1 cellular context compared by ENCODE assay signal in the genomic region with DNA sequence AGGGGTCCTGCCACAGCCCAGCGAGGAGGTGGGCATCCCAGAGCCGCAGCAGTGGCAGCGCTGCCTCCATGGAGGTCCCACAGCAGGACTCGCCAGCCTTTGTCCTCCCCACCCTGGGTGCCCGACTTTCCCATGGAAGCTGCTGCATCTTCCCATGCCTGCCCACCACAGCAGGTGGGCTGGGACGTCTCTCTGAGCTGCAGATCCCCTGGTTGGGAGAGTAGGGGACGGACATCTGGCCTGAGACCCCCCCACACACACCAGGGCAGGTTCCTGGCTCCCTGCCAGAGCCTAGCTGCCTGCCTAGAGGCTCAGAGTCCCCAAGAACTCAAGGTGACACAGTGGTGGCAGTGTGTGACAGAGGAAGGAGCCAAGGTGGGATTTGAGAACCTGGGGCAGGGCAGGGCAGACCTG.
TF ChIP-seq lines count a peak whose summit lies in the region.

No MANE protein-coding gene starts in this region.

TF ChIP-seq in IMR-90, 13 proteins besides CTCF, POLR2A, EP300 and RAD21:
- no peak for TF ChIP-seq RFX5 (IDR thresholded peaks at IDR 0.05; ENCODE audit: low read depth, low read length)
- no peak for TF ChIP-seq CEBPB (IDR thresholded peaks at IDR 0.05; ENCODE audit: low read depth, low read length)
- no peak for TF ChIP-seq SMC3 (IDR thresholded peaks at IDR 0.05; ENCODE audit: low read depth, low read length)
- TF ChIP-seq BHLHE40 (IDR thresholded peaks at IDR 0.05; ENCODE audit: low read depth, low read length) = no peak
- TF ChIP-seq MAZ (IDR thresholded peaks at IDR 0.05; ENCODE audit: borderline replicate concordance, low read depth, low read length) = no peak
- no peak for TF ChIP-seq USF2 (IDR thresholded peaks at IDR 0.05; ENCODE audit: low read depth, low read length)
- no peak for TF ChIP-seq MAFK (IDR thresholded peaks at IDR 0.05; ENCODE audit: low read depth, low read length)
- TF ChIP-seq, protein P1, sequence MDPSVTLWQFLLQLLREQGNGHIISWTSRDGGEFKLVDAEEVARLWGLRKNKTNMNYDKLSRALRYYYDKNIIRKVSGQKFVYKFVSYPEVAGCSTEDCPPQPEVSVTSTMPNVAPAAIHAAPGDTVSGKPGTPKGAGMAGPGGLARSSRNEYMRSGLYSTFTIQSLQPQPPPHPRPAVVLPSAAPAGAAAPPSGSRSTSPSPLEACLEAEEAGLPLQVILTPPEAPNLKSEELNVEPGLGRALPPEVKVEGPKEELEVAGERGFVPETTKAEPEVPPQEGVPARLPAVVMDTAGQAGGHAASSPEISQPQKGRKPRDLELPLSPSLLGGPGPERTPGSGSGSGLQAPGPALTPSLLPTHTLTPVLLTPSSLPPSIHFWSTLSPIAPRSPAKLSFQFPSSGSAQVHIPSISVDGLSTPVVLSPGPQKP (IDR thresholded peaks at IDR 0.05; ENCODE audit: borderline replicate concordance, low read depth, low read length) = no peak
- no peak for TF ChIP-seq MXI1 (IDR thresholded peaks at IDR 0.05; ENCODE audit: borderline replicate concordance, low read depth, low read length)
- no peak for TF ChIP-seq RCOR1 (IDR thresholded peaks at IDR 0.05; ENCODE audit: insufficient replicate concordance, low read length)
- TF ChIP-seq CHD1 (IDR thresholded peaks at IDR 0.05; ENCODE audit: low read depth, low read length) = no peak
- no peak for TF ChIP-seq NFE2L2 (IDR thresholded peaks at IDR 0.05; ENCODE audit: low read depth, low read length)
TF ChIP-seq in IMR-90: peak in this region for 0.
